20 cellular contexts compared by ENCODE assay signal in genomic region chr4:86608757-86609375, GRCh38. TPM values are rescaled to one million over a fixed set of nuclear protein-coding genes. Genes with fewer than 3 reads are reported as not detected.
DNase-seq lines count a peak whose midpoint lies in the region; ATAC-seq, FAIRE-seq and TF ChIP-seq lines count a peak whose summit lies in the region.
"Had no signal": no experiment of that assay in that cellular context is flagged by ENCODE, and none has a peak within 500 bp of the region (broad histone marks: within the 10 kb centered on the region; RNA-seq: fewer than 3 reads in every experiment).

No MANE protein-coding gene starts in this region.

- no peak for ATAC-seq in HG02678 (IDR thresholded peaks at IDR 0.05; ENCODE audit: unreplicated experiment)
- ATAC-seq: Panc1 had no signal

- TF ChIP-seq CTCF in glutamatergic neuron (IDR thresholded peaks at IDR 0.05; ENCODE audit: partially characterized antibody, unreplicated experiment) = no peak
- no peak for TF ChIP-seq CTCF in type B pancreatic cell (conservative IDR thresholded peaks at IDR 0.05)

- FAIRE-seq in frontal cortex (lab: Jason Lieb, UNC) = peak; percentile 77
- FAIRE-seq: H1, HTR-8/SVneo had no signal

- H3K27me3 Mint-ChIP-seq in glutamatergic neuron (ENCODE audit: unreplicated experiment) (peaks cover 1% of the 10 kb centered on the region), type B pancreatic cell (no peaks in the 10 kb centered on the region)
- H3K27me3 Mint-ChIP-seq: CD8-positive, alpha-beta memory T cell had no signal

- no peaks in the 10 kb centered on the region for H3K9me3 Mint-ChIP-seq in glutamatergic neuron (ENCODE audit: unreplicated experiment)
- no peaks in the 10 kb centered on the region for H3K9me3 Mint-ChIP-seq in type B pancreatic cell
- H3K9me3 Mint-ChIP-seq: CD8-positive, alpha-beta memory T cell had no signal

- no peak overlapping the region for H3K27ac Mint-ChIP-seq in glutamatergic neuron (ENCODE audit: unreplicated experiment)
- no peak overlapping the region for H3K27ac Mint-ChIP-seq in type B pancreatic cell
- H3K27ac Mint-ChIP-seq: CD8-positive, alpha-beta memory T cell; IgD-negative memory B cell had no signal

- in situ Hi-C loops in SK-MEL-5 (cut with HindIII; ENCODE audit: low pct_unique_long_range_greater_than_20kb, low sequenced_read_pairs) = no loop called here

- H3K4me3 Mint-ChIP-seq in glutamatergic neuron (ENCODE audit: unreplicated experiment) (no peak overlapping the region), type B pancreatic cell (no peak overlapping the region)
- H3K4me3 Mint-ChIP-seq: CD8-positive, alpha-beta memory T cell; IgD-negative memory B cell had no signal

- DNase-seq in SK-MEL-5 (ENCODE audit: low read depth, low spot score) = peak; percentile 76
- DNase-seq in frontal cortex (ENCODE audit: low spot score in 2 of 2) = no peak
- DNase-seq in pons (ENCODE audit: low spot score) = peak; percentile 90
- no peak for DNase-seq in glutamatergic neuron
- DNase-seq in GDM1 (lab: John Stamatoyannopoulos, UW) = no peak
- DNase-seq in type B pancreatic cell (ENCODE audit: extremely low spot score, unreplicated experiment) = no peak
- DNase-seq: C1 segment of cervical spinal cord; CD8-positive, alpha-beta memory T cell; Kasumi-1; MG63; NCI-H1048; NCI-H1436; NCI-H2029 treated with DMSO at 0.1 percent for 48 hours; NCI-H446 treated with DMSO at 0.1 percent for 48 hours; SJCRH30 had no signal

- H3K36me3 Mint-ChIP-seq in glutamatergic neuron (ENCODE audit: unreplicated experiment) = no peaks in the 10 kb centered on the region
- peaks cover 17% of the 10 kb centered on the region for H3K36me3 Mint-ChIP-seq in type B pancreatic cell
- H3K36me3 Mint-ChIP-seq: CD8-positive, alpha-beta memory T cell; IgD-negative memory B cell had no signal

- peaks cover 30% of the 10 kb centered on the region for H3K4me1 Mint-ChIP-seq in glutamatergic neuron (ENCODE audit: low read depth, unreplicated experiment)
- H3K4me1 Mint-ChIP-seq in type B pancreatic cell (ENCODE audit: unreplicated experiment) = peaks cover 23% of the 10 kb centered on the region
- H3K4me1 Mint-ChIP-seq: CD8-positive, alpha-beta memory T cell; IgD-negative memory B cell had no signal

RNA-seq across cellular contexts. Expression of gene PTPN13, which starts 14.8 kb away (rescaled TPM):
- total RNA-seq in SK-MEL-5 (2014; rRNA removed; shearing (Covaris generic)) = 47.9 and 54.6 TPM in 2 replicates
- polyA plus RNA-seq in SK-MEL-5 (2015; cell fraction: cytosol; rRNA removed) = 22.4 and 33.9 TPM in 2 replicates
- polyA plus RNA-seq in SK-MEL-5 (2015; cell fraction: nucleus; rRNA removed) = 20.4 and 25.7 TPM in 2 replicates
- total RNA-seq in frontal cortex (55.8 TPM), glutamatergic neuron (ENCODE audit: unreplicated experiment) (44.1 TPM), type B pancreatic cell (ENCODE audit: low replicate concordance) (69.0 and 79.1 TPM in 2 replicates)
- polyA plus RNA-seq: IgD-negative memory B cell had no signal

Comparison
In these comparisons a context has a peak if more than half of its experiments do, and no peak if none do; other contexts are left out.
1. DNase-seq: peak in SK-MEL-5 (single experiment) and pons (single experiment); none in frontal cortex (0 of 2), glutamatergic neuron (single experiment), GDM1 (single experiment) and type B pancreatic cell (single experiment).